8 cellular contexts compared by ENCODE assay signal in genomic region chr21:43789276-43790052, GRCh38. TPM values are rescaled to one million over a fixed set of nuclear protein-coding genes. Genes with fewer than 3 reads are reported as not detected.
A peak's percentile ranks its signal among the peaks of the same experiment; 100 is the strongest.
DNase-seq lines count a peak whose midpoint lies in the region; ATAC-seq, FAIRE-seq and TF ChIP-seq lines count a peak whose summit lies in the region.

RRP1 (plus strand) TSS chr21:43789577; CDS start chr21:43789630, 53 bp downstream.

- H3K27me3 Mint-ChIP-seq in T-cell: no peaks in the 10 kb centered on the region

- intact Hi-C loops in adrenal gland (cut with DNase I): no loop called here
- intact Hi-C loops in heart left ventricle (cut with DNase I): loop anchor here in 3 of 10 donors (1.0 to 10.0 kb wide), 3 partner anchors 65 to 515 kb away; partner anchors contain the start of gene PFKL (in 1 of the 3)
- intact Hi-C loops in posterior vena cava (cut with DNase I): loop anchor here in 1 of 2 donors (10.0 kb wide), 1 partner anchor 115 kb away; no protein-coding TSS in a partner anchor

- peak in 1 of 4 donors; percentile 48 for TF ChIP-seq EP300 in upper lobe of left lung (IDR thresholded peaks at IDR 0.05)

- H3K9me3 Mint-ChIP-seq in T-cell: no peaks in the 10 kb centered on the region

- peak; percentile 98 for FAIRE-seq in GM12892 (lab: Jason Lieb, UNC)

- H3K36me3 ChIP-seq in adrenal gland (replicated peaks in 1 of 2): peaks cover 0 to 29% of the 10 kb centered on the region in 2 donors
- peaks cover 0 to 36% (median 27%) of the 10 kb centered on the region in 9 donors for H3K36me3 ChIP-seq in heart left ventricle
- peaks cover 4 to 28% (median 25%) of the 10 kb centered on the region in 4 donors for H3K36me3 ChIP-seq in upper lobe of left lung

- CTCF ChIA-PET in T-cell (lab: Charles Lee): interaction anchor here (0.6 to 0.7 kb wide), 2 partner anchors 129 to 1180 kb away, joined by 3 to 4 read pairs; no protein-coding TSS in a partner anchor

- TF ChIP-seq POLR2A in GM12892 (IDR thresholded peaks at IDR 0.05; ENCODE audit: low read depth, low read length) (peak; percentile 87), adrenal gland (IDR thresholded peaks at IDR 0.05) (peak; percentile 14 to 66), heart left ventricle (IDR thresholded peaks at IDR 0.05) (peak in 1 of 2 donors; percentile 90), upper lobe of left lung (IDR thresholded peaks at IDR 0.05) (peak in 3 of 4 donors; percentile 37 to 91 (median 86))

- POLR2A ChIA-PET in T-cell (lab: Charles Lee): no interaction called here

- H3K4me1 ChIP-seq in adrenal gland (replicated peaks in 1 of 2) (peaks cover 0 to 16% of the 10 kb centered on the region in 2 donors), heart left ventricle (peaks cover 0 to 20% (median 13%) of the 10 kb centered on the region in 12 donors), upper lobe of left lung (peaks cover 12 to 27% (median 17%) of the 10 kb centered on the region in 4 donors)

- ATAC-seq in HG02852 (IDR thresholded peaks at IDR 0.05; ENCODE audit: unreplicated experiment) (peak; percentile 72), T-cell (replicated peaks in 1 of 4) (peak; percentile 88 to 98 (median 96)), heart left ventricle (peak; percentile 83 to 96 (median 96)), upper lobe of left lung (ENCODE audit: low FRiP score in 2 of 2) (peak; percentile 97 to 98)

- peaks cover 20% of the 10 kb centered on the region for H3K36me3 Mint-ChIP-seq in T-cell

- H3K4me3 ChIP-seq in adrenal gland (peak within 1 kb of the TSS; percentile 47 to 98 (median 74)), heart left ventricle (peak within 1 kb of the TSS; percentile 75 to 97 (median 86)), upper lobe of left lung (peak within 1 kb of the TSS; percentile 86 to 98 (median 95))

- DNase-seq in GM12892 (ENCODE audit: insufficient read length) (peak; percentile 96), NCI-H146 (lab: John Stamatoyannopoulos, UW) (peak; percentile 78), T-cell (peak; percentile 81 to 97 (median 90)), adrenal gland (peak; percentile 86 to 93 (median 90)), heart left ventricle (peak; percentile 89 to 97 (median 93)), posterior vena cava (ENCODE audit: low spot score) (peak; percentile 97), upper lobe of left lung (peak; percentile 93 to 99)

- WGBS in adrenal gland, 4 donors: 0 to 1% (median 1%) methylated on average over 17 to 84 of the region's 84 CpGs
- WGBS in heart left ventricle, 4 donors: 0 to 1% (median 0%) methylated on average over 59 to 84 of the region's 84 CpGs
- 0 to 1% methylated on average over 7 to 61 of the region's 84 CpGs for WGBS in upper lobe of left lung, 2 donors

- peak within 1 kb of the TSS; percentile 88 to 94 (median 90) for H3K4me3 Mint-ChIP-seq in T-cell

- no peaks in the 10 kb centered on the region for H3K9me3 ChIP-seq in adrenal gland (replicated peaks in 1 of 3)
- H3K9me3 ChIP-seq in heart left ventricle: no peaks in the 10 kb centered on the region
- no peaks in the 10 kb centered on the region for H3K9me3 ChIP-seq in upper lobe of left lung

- peaks cover 22 to 23% (median 23%) of the 10 kb centered on the region in 3 donors for H3K4me1 Mint-ChIP-seq in T-cell

- H3K27ac ChIP-seq in adrenal gland (peak within 1 kb of the TSS; percentile 39 to 87 (median 79)), heart left ventricle (peak within 1 kb of the TSS in 11 of 12 donors; percentile 65 to 95 (median 89)), upper lobe of left lung (peak within 1 kb of the TSS; percentile 78 to 93 (median 88))

- peak; percentile 49 to 100 (median 88) for TF ChIP-seq CTCF in adrenal gland (IDR thresholded peaks at IDR 0.05)
- TF ChIP-seq CTCF in heart left ventricle (IDR thresholded peaks at IDR 0.05): peak; percentile 95 to 100 (median 100)
- peak; percentile 100 for TF ChIP-seq CTCF in upper lobe of left lung (IDR thresholded peaks at IDR 0.05)

- H3K27me3 ChIP-seq in adrenal gland (no peaks in the 10 kb centered on the region), heart left ventricle (no peaks in the 10 kb centered on the region), upper lobe of left lung (no peaks in the 10 kb centered on the region)

- peak within 1 kb of the TSS; percentile 77 to 84 for H3K27ac Mint-ChIP-seq in T-cell

RNA-seq across cellular contexts. Expression of gene RRP1, which starts in this region (rescaled TPM):
- polyA plus RNA-seq in GM12892 (2012; ENCODE audit: missing spikeins): 26.7 TPM
- 10 to 100 TPM; 24.0 to 30.9 (median 28.1) TPM for total RNA-seq in T-cell
- total RNA-seq in adrenal gland: 10 to 100 TPM; 12.8 to 24.6 (median 19.8) TPM
- polyA plus RNA-seq in adrenal gland: 10 to 100 TPM; 16.5 to 29.8 (median 22.9) TPM
- total RNA-seq in heart left ventricle: 10 to 100 TPM in 4 of 9 donors, 1 to 10 TPM in 5; 6.0 to 15.6 (median 9.8) TPM
- polyA plus RNA-seq in heart left ventricle: 10 to 100 TPM in 1 of 2 donors, 1 to 10 TPM in 1; 6.7 to 13.9 TPM
- 10 to 100 TPM; 10.7 to 14.3 TPM for total RNA-seq in posterior vena cava
- 10 to 100 TPM; 12.0 to 25.1 (median 20.9) TPM for total RNA-seq in upper lobe of left lung

Comparison
In these comparisons a context has a peak if more than half of its experiments do, and no peak if none do; other contexts are left out.
1. Peak in every context shown above with its lines: DNase-seq, ATAC-seq, H3K4me3 ChIP-seq and H3K27ac ChIP-seq.